In the genomic region with DNA sequence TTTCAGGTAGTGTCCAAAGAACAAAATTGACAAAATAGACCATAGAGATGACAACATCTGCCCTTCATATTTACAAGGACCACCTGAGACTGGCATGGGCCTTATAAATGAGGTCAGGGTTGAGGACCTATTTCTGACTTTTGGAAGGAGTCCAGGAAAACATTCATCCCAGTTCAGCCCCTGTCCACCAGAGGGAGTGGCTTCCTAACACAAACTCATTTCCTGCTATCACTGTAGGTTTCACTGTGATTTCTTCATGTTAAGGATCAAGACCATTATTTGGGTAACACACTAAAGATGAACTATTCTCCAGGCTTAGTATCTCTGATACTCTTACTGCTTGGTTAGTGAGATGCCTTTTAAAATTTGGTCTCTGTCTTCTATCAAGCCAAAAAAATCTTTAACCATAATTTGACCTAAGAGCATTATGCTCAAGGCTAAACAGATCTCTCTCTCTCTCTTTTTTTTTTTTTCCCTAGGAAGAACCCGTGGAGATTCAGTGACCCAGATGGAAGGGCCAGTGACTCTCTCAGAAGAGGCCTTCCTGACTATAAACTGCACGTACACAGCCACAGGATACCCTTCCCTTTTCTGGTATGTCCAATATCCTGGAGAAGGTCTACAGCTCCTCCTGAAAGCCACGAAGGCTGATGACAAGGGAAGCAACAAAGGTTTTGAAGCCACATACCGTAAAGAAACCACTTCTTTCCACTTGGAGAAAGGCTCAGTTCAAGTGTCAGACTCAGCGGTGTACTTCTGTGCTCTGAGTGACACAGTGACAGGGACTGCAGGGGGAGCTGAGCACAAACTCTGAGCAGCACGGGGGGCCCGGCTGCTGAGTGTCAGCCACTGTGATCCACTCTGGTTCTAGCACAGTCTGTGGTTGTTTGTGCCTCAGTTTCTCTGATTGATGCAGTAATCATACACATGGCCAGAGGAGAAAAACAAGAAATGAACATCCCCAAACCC, we compare ENCODE assay signal across 9 cellular contexts.
DNase-seq lines count a peak whose midpoint lies in the region; ATAC-seq and TF ChIP-seq lines count a peak whose summit lies in the region.
"Had no signal": no experiment of that assay in that cellular context is flagged by ENCODE, and none has a peak within 500 bp of the region (broad histone marks: within the 10 kb centered on the region; RNA-seq: fewer than 3 reads in every experiment).

No MANE protein-coding gene starts in this region.

- no peak for TF ChIP-seq POLR2A in testis (IDR thresholded peaks at IDR 0.05)

- WGBS in testis, 2 donors, result 64 to 67% methylated on average over 7 of the region's 7 CpGs

- no peaks in the 10 kb centered on the region for H3K27me3 ChIP-seq in Caco-2 (replicated peaks; ENCODE audit: control insufficient read depth, insufficient read depth, low read length)
- H3K27me3 ChIP-seq in testis, result no peaks in the 10 kb centered on the region

- H3K9me3 ChIP-seq in Caco-2 (no peaks in the 10 kb centered on the region), testis (no peaks in the 10 kb centered on the region)

- peak; percentile 39 to 74 for TF ChIP-seq CTCF in Caco-2 (IDR thresholded peaks at IDR 0.05; ENCODE audit: insufficient read depth in 1 of 2, low read depth in 1 of 2, low read length in 1 of 2, severe bottlenecking in 1 of 2, unreplicated experiment in 1 of 2)
- TF ChIP-seq CTCF in fibroblast of villous mesenchyme (IDR thresholded peaks at IDR 0.05; ENCODE audit: insufficient read depth, low read depth, low read length), result peak; percentile 54
- peak in 2 of 3 experiments; percentile 17 to 40 for TF ChIP-seq CTCF in testis (IDR thresholded peaks at IDR 0.05)

- CTCF ChIA-PET in Caco-2 (lab: Charles Lee), result no interaction called here

- no peak overlapping the region for H3K27ac ChIP-seq in testis

- H3K27me3 Mint-ChIP-seq in Caco-2 (ENCODE audit: insufficient read depth, unreplicated experiment), result peaks cover 11% of the 10 kb centered on the region

- no peaks in the 10 kb centered on the region for H3K36me3 Mint-ChIP-seq in Caco-2 (ENCODE audit: insufficient read depth, unreplicated experiment)

- no peaks in the 10 kb centered on the region for H3K4me1 Mint-ChIP-seq in Caco-2 (ENCODE audit: low read depth, unreplicated experiment)

- BruUV-seq in Caco-2 (replicated peaks; lab: Mats Ljungman, UMichigan), result no TSS peak

- ATAC-seq in HG02884 (IDR thresholded peaks at IDR 0.05; ENCODE audit: unreplicated experiment), result no peak
- ATAC-seq: left colon had no signal

- H3K4me1 ChIP-seq in Caco-2 (0 out of 2 replicates have a peak, but pooled peaks cover 5% of the 10 kb centered on the region), testis (no peaks in the 10 kb centered on the region)

- H3K4me3 ChIP-seq in Caco-2 (ENCODE audit: low read depth, low read length) (no peak overlapping the region), fibroblast of villous mesenchyme (ENCODE audit: low read depth, low read length) (no peak overlapping the region), testis (no peak overlapping the region)

- no peaks in the 10 kb centered on the region for H3K9me3 Mint-ChIP-seq in Caco-2 (ENCODE audit: unreplicated experiment)

- no peaks in the 10 kb centered on the region for H3K36me3 ChIP-seq in Caco-2 (ENCODE audit: control insufficient read depth, insufficient read depth, low read length)
- no peaks in the 10 kb centered on the region for H3K36me3 ChIP-seq in testis (ENCODE audit: low read depth, missing control alignments)

- DNase-seq in Caco-2 (peak in 1 of 2 experiments; percentile 32), HuH-7.5 (ENCODE audit: low spot score) (peak; percentile 6), fibroblast of villous mesenchyme (ENCODE audit: low read depth) (peak; percentile 17), testis (peak; percentile 33), ecto neural progenitor cell (ENCODE audit: low spot score) (no peak), NOMO-1 treated with DMSO at 0.1 percent for 48 hours (lab: John Stamatoyannopoulos, UW; ENCODE audit: unreplicated experiment) (no peak)
- peak; percentile 30 for DNase-seq in activated CD4-positive, alpha-beta T cell treated with anti-CD3 and anti-CD28 coated beads, Interleukin-2, amount 50 U/mL, for 1 hour

- POLR2A ChIA-PET in Caco-2 (lab: Charles Lee), result no interaction called here

- H3K4me3 Mint-ChIP-seq in Caco-2 (ENCODE audit: unreplicated experiment), result no peak overlapping the region

- intact Hi-C loops in Caco-2 (cut with micrococcal nuclease; ENCODE audit: unreplicated experiment), result loop anchor here (2.0 kb wide), 1 partner anchor 22 kb away; no protein-coding TSS in a partner anchor
- intact Hi-C loops in testis (cut with DNase I; ENCODE audit: low total_unique reads), result no loop called here

- no peak overlapping the region for H3K27ac Mint-ChIP-seq in Caco-2 (ENCODE audit: unreplicated experiment)

Comparison
In these comparisons a context has a peak if more than half of its experiments do, and no peak if none do; other contexts are left out.
1. DNase-seq: peak in HuH-7.5 (single experiment), activated CD4-positive, alpha-beta T cell treated with anti-CD3 and anti-CD28 coated beads, Interleukin-2, amount 50 U/mL, for 1 hour (single experiment), fibroblast of villous mesenchyme (single experiment) and testis (single experiment); none in ecto neural progenitor cell (single experiment) and NOMO-1 treated with DMSO at 0.1 percent for 48 hours (single experiment).
2. Peak in every context shown above with its lines, with median percentiles within 50 percentile points of each other: CTCF ChIP-seq.